In the genomic region with DNA sequence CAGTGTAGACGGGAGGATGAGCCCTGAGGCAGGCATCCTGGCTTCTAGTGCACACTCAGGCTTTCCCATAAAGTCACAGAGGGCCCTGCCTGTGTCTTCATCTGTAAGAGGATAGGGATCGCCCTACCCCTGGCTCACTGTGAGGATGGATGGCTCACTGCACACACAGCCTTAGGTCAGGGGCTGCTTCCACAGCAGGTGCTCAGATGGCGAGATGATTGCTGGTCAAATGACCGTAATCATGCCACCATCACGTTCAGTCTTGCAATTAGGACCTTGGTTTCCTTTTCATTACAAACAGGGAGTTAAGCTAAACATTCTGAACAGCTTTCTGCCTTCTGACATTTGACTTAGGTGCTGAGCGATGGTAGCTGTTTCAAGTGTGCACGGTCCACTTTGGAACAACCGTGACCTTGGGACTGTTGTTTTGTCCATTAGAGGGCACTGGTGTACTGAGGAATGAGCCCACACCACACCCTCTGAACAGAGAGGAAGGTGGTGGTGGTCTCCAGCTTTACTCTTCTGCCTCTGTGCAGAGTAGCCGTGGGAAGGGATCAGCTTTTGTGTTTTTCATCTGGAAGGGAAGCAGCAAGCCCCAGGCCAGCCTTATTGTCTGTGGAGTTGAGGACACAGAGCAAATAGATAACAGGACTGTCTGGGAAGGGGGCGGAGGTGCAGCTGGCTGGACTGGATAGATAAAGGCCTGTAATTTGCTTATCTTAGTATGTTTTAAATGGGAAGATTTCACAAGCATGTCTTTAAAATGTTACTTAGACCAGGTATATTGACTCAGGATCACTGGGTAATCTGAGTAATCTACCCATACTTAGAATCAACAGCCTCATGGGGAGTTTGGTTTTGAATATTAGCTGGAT, we compare ENCODE assay signal across 14 cellular contexts.
DNase-seq lines count a peak whose midpoint lies in the region; ATAC-seq and TF ChIP-seq lines count a peak whose summit lies in the region.
"Had no signal": no experiment of that assay in that cellular context is flagged by ENCODE, and none has a peak within 500 bp of the region (broad histone marks: within the 10 kb centered on the region; RNA-seq: fewer than 3 reads in every experiment).

No MANE protein-coding gene starts in this region.

- ATAC-seq in RWPE2 (ENCODE audit: low read depth) (no peak), heart right ventricle (peak in 7 of 8 donors; percentile 66 to 85 (median 82)), upper lobe of left lung (ENCODE audit: low FRiP score in 2 of 2) (peak; percentile 50), GM18909 (IDR thresholded peaks at IDR 0.05; ENCODE audit: poor library complexity, unreplicated experiment) (no peak), HG02981 (IDR thresholded peaks at IDR 0.05; ENCODE audit: unreplicated experiment) (no peak)

- no peaks in the 10 kb centered on the region for H3K36me3 ChIP-seq in breast epithelium
- peaks cover 78% of the 10 kb centered on the region for H3K36me3 ChIP-seq in RWPE2 (ENCODE audit: low read depth)
- H3K36me3 ChIP-seq in heart right ventricle = peaks cover 0 to 70% (median 10%) of the 10 kb centered on the region in 9 donors
- H3K36me3 ChIP-seq in upper lobe of left lung = peaks cover 0 to 23% (median under 1%) of the 10 kb centered on the region in 4 donors
- H3K36me3 ChIP-seq: prostate gland had no signal

- H3K4me3 ChIP-seq in breast epithelium (no peak overlapping the region), RWPE2 (ENCODE audit: severe bottlenecking) (no peak overlapping the region), heart right ventricle (no peak overlapping the region), upper lobe of left lung (no peak overlapping the region)
- H3K4me3 ChIP-seq: MG63, prostate gland had no signal

- no peaks in the 10 kb centered on the region for H3K9me3 ChIP-seq in breast epithelium
- H3K9me3 ChIP-seq in RWPE2 (ENCODE audit: severe bottlenecking) = no peaks in the 10 kb centered on the region
- H3K9me3 ChIP-seq in heart right ventricle = no peaks in the 10 kb centered on the region
- no peaks in the 10 kb centered on the region for H3K9me3 ChIP-seq in upper lobe of left lung
- H3K9me3 ChIP-seq: MG63, prostate gland had no signal

- no peaks in the 10 kb centered on the region for H3K27me3 Mint-ChIP-seq in MCF 10A (ENCODE audit: insufficient read depth, unreplicated experiment)
- H3K27me3 Mint-ChIP-seq: CD4-positive, alpha-beta T cell; stimulated activated naive CD8-positive, alpha-beta T cell treated with anti-CD3 and anti-CD28 coated beads, Interleukin-15, Interleukin-2, amounts not matched to agents 100 ng/mL and 50 ng/mL, for 24 hours had no signal

- H3K27ac Mint-ChIP-seq in MCF 10A (ENCODE audit: low read depth, unreplicated experiment) = peak overlapping the region; percentile 55
- H3K27ac Mint-ChIP-seq: CD4-positive, alpha-beta T cell; stimulated activated naive CD8-positive, alpha-beta T cell treated with anti-CD3 and anti-CD28 coated beads, Interleukin-15, Interleukin-2, amounts not matched to agents 100 ng/mL and 50 ng/mL, for 24 hours had no signal

- H3K4me3 Mint-ChIP-seq in MCF 10A (ENCODE audit: unreplicated experiment) = no peak overlapping the region
- H3K4me3 Mint-ChIP-seq: CD4-positive, alpha-beta T cell; stimulated activated naive CD8-positive, alpha-beta T cell treated with anti-CD3 and anti-CD28 coated beads, Interleukin-15, Interleukin-2, amounts not matched to agents 100 ng/mL and 50 ng/mL, for 24 hours had no signal

- no peak for TF ChIP-seq POLR2A in breast epithelium (IDR thresholded peaks at IDR 0.05)
- TF ChIP-seq POLR2A in upper lobe of left lung (IDR thresholded peaks at IDR 0.05) = no peak

- H3K4me1 ChIP-seq in breast epithelium (no peaks in the 10 kb centered on the region), RWPE2 (ENCODE audit: insufficient read depth, poor library complexity, severe bottlenecking) (no peaks in the 10 kb centered on the region), heart right ventricle (peaks cover 0 to 20% (median 11%) of the 10 kb centered on the region in 9 donors), upper lobe of left lung (peaks cover 0 to 6% (median 0%) of the 10 kb centered on the region in 4 donors)
- H3K4me1 ChIP-seq: prostate gland had no signal

- no peaks in the 10 kb centered on the region for H3K4me1 Mint-ChIP-seq in MCF 10A (ENCODE audit: insufficient read depth, unreplicated experiment)

- TF ChIP-seq EP300 in upper lobe of left lung (IDR thresholded peaks at IDR 0.05) = no peak

- POLR2A ChIA-PET in MCF 10A (lab: Yijun Ruan, JAX) = no interaction called here

- intact Hi-C loops in MCF 10A (cut with micrococcal nuclease) = no loop called here
- intact Hi-C loops in breast epithelium (cut with DNase I; ENCODE audit: low total_unique reads) = no loop called here
- intact Hi-C loops in heart right ventricle (cut with DNase I) = no loop called here

- DNase-seq in MCF 10A (ENCODE audit: unreplicated experiment) (peak; percentile 6), breast epithelium (ENCODE audit: low spot score in 2 of 2) (no peak), RWPE2 (ENCODE audit: low spot score) (no peak), heart right ventricle (no peak), upper lobe of left lung (no peak), activated gamma-delta T cell (lab: John Stamatoyannopoulos, UW) (no peak)
- DNase-seq: activated CD8-positive, alpha-beta memory T cell treated with anti-CD3 and anti-CD28 coated beads for 24 hours; CD4-positive, alpha-beta T cell; MG63 had no signal

- CTCF ChIA-PET in MCF 10A (lab: Yijun Ruan, JAX) = interaction anchor here (0.6 to 1.4 kb wide), 9 partner anchors 10 to 338 kb away, joined by 3 to 4 read pairs (median 3); no protein-coding TSS in a partner anchor

- H3K27me3 ChIP-seq in breast epithelium (no peaks in the 10 kb centered on the region), RWPE2 (ENCODE audit: insufficient read depth, poor library complexity, severe bottlenecking) (no peaks in the 10 kb centered on the region), heart right ventricle (no peaks in the 10 kb centered on the region), upper lobe of left lung (no peaks in the 10 kb centered on the region)
- H3K27me3 ChIP-seq: MG63 had no signal

- TF ChIP-seq CTCF in MCF 10A (IDR thresholded peaks at IDR 0.05; ENCODE audit: unreplicated experiment) = no peak
- no peak for TF ChIP-seq CTCF in breast epithelium (IDR thresholded peaks at IDR 0.05)
- TF ChIP-seq CTCF in RWPE2 (IDR thresholded peaks at IDR 0.05; ENCODE audit: poor library complexity, severe bottlenecking) = peak; percentile 49
- peak in 7 of 9 donors; percentile 23 to 53 (median 38) for TF ChIP-seq CTCF in heart right ventricle (IDR thresholded peaks at IDR 0.05)
- TF ChIP-seq CTCF in upper lobe of left lung (IDR thresholded peaks at IDR 0.05) = peak in 3 of 6 experiments; percentile 9 to 15 (median 11)

- 65 to 72% methylated on average over 10 of the region's 10 CpGs for whole genome bisulfite sequencing in heart right ventricle, 2 donors
- WGBS in upper lobe of left lung, 2 donors = 62 to 81% methylated on average over 8 to 10 of the region's 10 CpGs

- peaks cover 24% of the 10 kb centered on the region for H3K36me3 Mint-ChIP-seq in MCF 10A (ENCODE audit: insufficient read depth, unreplicated experiment)

- no TSS peak for BruUV-seq in MCF 10A (replicated peaks; lab: Mats Ljungman, UMichigan)

- H3K27ac ChIP-seq in breast epithelium (no peak overlapping the region), RWPE2 (ENCODE audit: poor library complexity, severe bottlenecking) (no peak overlapping the region), heart right ventricle (no peak overlapping the region), upper lobe of left lung (no peak overlapping the region)
- H3K27ac ChIP-seq: epithelial cell of prostate, prostate gland had no signal

- H3K9me3 Mint-ChIP-seq in MCF 10A (ENCODE audit: unreplicated experiment) = no peaks in the 10 kb centered on the region
- H3K9me3 Mint-ChIP-seq: CD4-positive, alpha-beta T cell had no signal

Comparison
In these comparisons a context has a peak if more than half of its experiments do, and no peak if none do; other contexts are left out.
1. CTCF ChIP-seq: peak in RWPE2 (single experiment) and heart right ventricle (7 of 9); none in MCF 10A (single experiment) and breast epithelium (0 of 3).
2. ATAC-seq: peak in heart right ventricle (7 of 8) and upper lobe of left lung (2 of 2); none in RWPE2 (single experiment), GM18909 (single experiment) and HG02981 (single experiment).